Comparison of ENCODE assay signal across 9 cellular contexts in genomic region chr5:176647870-176648466, GRCh38. TPM values are rescaled to one million over a fixed set of nuclear protein-coding genes. Genes with fewer than 3 reads are reported as not detected.
DNase-seq lines count a peak whose midpoint lies in the region; ATAC-seq and TF ChIP-seq lines count a peak whose summit lies in the region.
"Had no signal": no experiment of that assay in that cellular context is flagged by ENCODE, and none has a peak within 500 bp of the region (broad histone marks: within the 10 kb centered on the region; RNA-seq: fewer than 3 reads in every experiment).

No MANE protein-coding gene starts in this region.

- TF ChIP-seq RAD21 in Ishikawa (IDR thresholded peaks at IDR 0.05; ENCODE audit: low read depth): no peak

- H3K27ac ChIP-seq in adrenal gland: peak overlapping the region; percentile 63 to 85 (median 71)
- H3K27ac ChIP-seq in iPS-18a (ENCODE audit: low read length): no peak overlapping the region

- peaks cover 28% of the 10 kb centered on the region for H3K36me3 Mint-ChIP-seq in Calu3 (ENCODE audit: insufficient read depth, unreplicated experiment)

- H3K4me3 ChIP-seq in adrenal gland: peak overlapping the region; percentile 32 to 86 (median 48)
- peak overlapping the region; percentile 76 for H3K4me3 ChIP-seq in iPS-18a (ENCODE audit: low read length)
- H3K4me3 ChIP-seq in skeletal muscle satellite cell (ENCODE audit: low read length): peak overlapping the region; percentile 99

- no peaks in the 10 kb centered on the region for H3K27me3 ChIP-seq in adrenal gland
- H3K27me3 ChIP-seq in iPS-18a (ENCODE audit: control insufficient read depth, insufficient read depth, low read length): no peaks in the 10 kb centered on the region
- H3K27me3 ChIP-seq in skeletal muscle satellite cell (ENCODE audit: control insufficient read depth, insufficient read depth, low read length): no peaks in the 10 kb centered on the region

- H3K4me1 ChIP-seq in adrenal gland (replicated peaks in 1 of 2) (peaks cover 31 to 46% of the 10 kb centered on the region in 2 donors), iPS-18a (ENCODE audit: control insufficient read depth, low read depth, low read length) (peaks cover 18% of the 10 kb centered on the region), skeletal muscle satellite cell (ENCODE audit: control insufficient read depth, insufficient read depth, low read length) (peaks cover 24% of the 10 kb centered on the region)

- TF ChIP-seq EP300 in Ishikawa (IDR thresholded peaks at IDR 0.05; ENCODE audit: borderline replicate concordance): no peak

- H3K9ac ChIP-seq in iPS-18a (ENCODE audit: low read length) (peak overlapping the region; percentile 75), skeletal muscle satellite cell (ENCODE audit: low read depth, low read length) (peak overlapping the region; percentile 98)

- H3K4me2 ChIP-seq in skeletal muscle satellite cell (ENCODE audit: low read length): peak overlapping the region; percentile 98

- intact Hi-C loops in Calu3 (cut with micrococcal nuclease; ENCODE audit: unreplicated experiment): loop anchor here (2.0 kb wide), 1 partner anchor 73 kb away; no protein-coding TSS in a partner anchor
- intact Hi-C loops in adrenal gland (cut with DNase I): no loop called here

- H3K4me3 Mint-ChIP-seq in Calu3 (ENCODE audit: low read depth, unreplicated experiment): peak overlapping the region; percentile 74

- CTCF ChIA-PET in Calu3 (lab: Charles Lee): interaction anchor here (0.6 to 2.5 kb wide), 4 partner anchors 11 to 61 kb away, joined by 3 to 12 read pairs (median 7); no protein-coding TSS in a partner anchor

- TF ChIP-seq POLR2A in adrenal gland (IDR thresholded peaks at IDR 0.05): peak in 1 of 2 donors; percentile 57

- DNase-seq in Calu3: peak; percentile 80
- peak; percentile 75 to 82 (median 79) for DNase-seq in adrenal gland

- H3K36me3 ChIP-seq in adrenal gland (replicated peaks in 1 of 2) (peaks cover 0 to 3% of the 10 kb centered on the region in 2 donors), iPS-18a (ENCODE audit: control insufficient read depth, low read depth, low read length) (peaks cover 3% of the 10 kb centered on the region), skeletal muscle satellite cell (ENCODE audit: insufficient read depth, low read length) (no peaks in the 10 kb centered on the region)

- H3K9me3 ChIP-seq in adrenal gland (replicated peaks in 1 of 3): no peaks in the 10 kb centered on the region
- H3K9me3 ChIP-seq in iPS-18a (ENCODE audit: control insufficient read depth, low read depth, low read length): no peaks in the 10 kb centered on the region
- H3K9me3 ChIP-seq in skeletal muscle satellite cell (replicated peaks; ENCODE audit: low read length): no peaks in the 10 kb centered on the region

- ATAC-seq in GM21381 (IDR thresholded peaks at IDR 0.05; ENCODE audit: unreplicated experiment): no peak
- no peak for ATAC-seq in GM21423 (IDR thresholded peaks at IDR 0.05; ENCODE audit: unreplicated experiment)
- ATAC-seq in GM18909 (IDR thresholded peaks at IDR 0.05; ENCODE audit: poor library complexity, unreplicated experiment): no peak

- H3K27ac Mint-ChIP-seq in Calu3 (ENCODE audit: unreplicated experiment): peak overlapping the region; percentile 30

- H3K9me3 Mint-ChIP-seq in Calu3 (ENCODE audit: low read depth, unreplicated experiment): no peaks in the 10 kb centered on the region

- no TSS peak for BruUV-seq in Calu3 (replicated peaks; lab: Mats Ljungman, UMichigan)

- peaks cover 21% of the 10 kb centered on the region for H3K4me1 Mint-ChIP-seq in Calu3 (ENCODE audit: low read depth, unreplicated experiment)

- TF ChIP-seq CTCF in Calu3 (IDR thresholded peaks at IDR 0.05; ENCODE audit: unreplicated experiment) (no peak), adrenal gland (IDR thresholded peaks at IDR 0.05) (no peak)

- WGBS in adrenal gland, 4 donors: 0 to 8% (median 3%) methylated on average over 11 to 19 of the region's 19 CpGs

- no peaks in the 10 kb centered on the region for H3K27me3 Mint-ChIP-seq in Calu3 (ENCODE audit: unreplicated experiment)

TF ChIP-seq in Ishikawa, 13 proteins besides CTCF, POLR2A, EP300 and RAD21:
- TF ChIP-seq MAX (IDR thresholded peaks at IDR 0.05) (no peak), FOXM1 (IDR thresholded peaks at IDR 0.05; ENCODE audit: borderline replicate concordance, low read depth) (no peak), CEBPB (IDR thresholded peaks at IDR 0.05) (no peak), TEAD4 (IDR thresholded peaks at IDR 0.05) (no peak), ZBTB7A (IDR thresholded peaks at IDR 0.05; ENCODE audit: low read depth) (no peak; the same call in 1 of the 2 replicates), USF1 (IDR thresholded peaks at IDR 0.05) (0 out of 2 replicates have a peak, but pooled peaks have one; percentile 44), NFIC (IDR thresholded peaks at IDR 0.05) (peak; percentile 71), REST (IDR thresholded peaks at IDR 0.05; ENCODE audit: low read depth) (no peak)
TF ChIP-seq in Ishikawa: peak in this region for 2.

RNA-seq across cellular contexts. Expression of gene TSPAN17, which starts 0.7 kb away (rescaled TPM):
- 66.3 and 67.7 TPM in 2 replicates for total RNA-seq in Calu3 (2022)
- total RNA-seq in adrenal gland: 100 to 1,000 TPM in 1 of 8 donors, 10 to 100 TPM in 7; 25.8 to 106 (median 59.5) TPM
- 10 to 100 TPM; 35.1 to 52.0 (median 43.8) TPM for polyA plus RNA-seq in adrenal gland
- total RNA-seq in skeletal muscle satellite cell (2012; rRNA removed): 23.3 and 35.8 TPM in 2 replicates

RNA-seq across cellular contexts. Expression of gene EIF4E1B, which starts 17.5 kb away (rescaled TPM):
- total RNA-seq in Calu3 (2022) (not detected in 2 replicates), adrenal gland (under 1 TPM in 1 of 8 donors, not detected in 7; 0.28 TPM)
- under 1 TPM; 0.24 to 0.37 (median 0.24) TPM for polyA plus RNA-seq in adrenal gland
- total RNA-seq in skeletal muscle satellite cell (2012; rRNA removed): not detected in 2 replicates
- total RNA-seq: T-helper 2 cell treated with Interferon-gamma antibody and Interleukin-4, amounts not matched to agents 100 ng/mL and 5 ng/mL, for 36 hours had no signal

RNA-seq across cellular contexts. Expression of gene SNCB, which starts 17.6 kb away (rescaled TPM):
- total RNA-seq in Calu3 (2022) (not detected in 2 replicates), adrenal gland (1 to 10 TPM in 2 of 8 donors, under 1 TPM in 2, not detected in 4; 0.19 to 2.4 (median 1.4) TPM)
- polyA plus RNA-seq in adrenal gland: 1 to 10 TPM; 1.0 to 8.6 (median 2.8) TPM
- 1.8 and 2.4 TPM in 2 replicates for total RNA-seq in skeletal muscle satellite cell (2012; rRNA removed)
- total RNA-seq: T-helper 2 cell treated with Interferon-gamma antibody and Interleukin-4, amounts not matched to agents 100 ng/mL and 5 ng/mL, for 36 hours had no signal

RNA-seq across cellular contexts. Expression of gene GPRIN1, which starts 38.0 kb away (rescaled TPM):
- total RNA-seq in Calu3 (2022): 11.5 and 12.6 TPM in 2 replicates
- 1 to 10 TPM in 4 of 8 donors, under 1 TPM in 4; 0.42 to 4.0 (median 1.2) TPM for total RNA-seq in adrenal gland
- polyA plus RNA-seq in adrenal gland: 1 to 10 TPM in 2 of 3 donors, under 1 TPM in 1; 0.81 to 2.2 (median 1.3) TPM
- 4.1 and 6.1 TPM in 2 replicates for total RNA-seq in skeletal muscle satellite cell (2012; rRNA removed)

Comparison
In these comparisons a context has a peak if more than half of its experiments do, and no peak if none do; other contexts are left out.
1. H3K4me3 ChIP-seq: peak in every context shown above with its lines; median percentile 99 in skeletal muscle satellite cell; 76 in iPS-18a; 48 in adrenal gland.